Comparison of ENCODE assay signal across 8 cellular contexts in genomic region chr7:43108255-43109011, GRCh38. TPM values are rescaled to one million over a fixed set of nuclear protein-coding genes. Genes with fewer than 3 reads are reported as not detected.
A peak's percentile ranks its signal among the peaks of the same experiment; 100 is the strongest.
DNase-seq lines count a peak whose midpoint lies in the region; ATAC-seq and TF ChIP-seq lines count a peak whose summit lies in the region.

No MANE protein-coding gene starts in this region.

- no peak for TF ChIP-seq POLR2A in gastroesophageal sphincter (IDR thresholded peaks at IDR 0.05)

- H4K91ac ChIP-seq in trophoblast cell (ENCODE audit: low read depth, low read length): no peak overlapping the region

- H2BK5ac ChIP-seq in trophoblast cell (ENCODE audit: low read depth, low read length, poor library complexity): no peak overlapping the region

- H3K23ac ChIP-seq in trophoblast cell (ENCODE audit: low read length): no peak overlapping the region

- CTCF ChIA-PET in CD8-positive, alpha-beta T cell (lab: Charles Lee): interaction anchor here (1.5 kb wide), 1 partner anchor 18 kb away, joined by 3 read pairs; no protein-coding TSS in a partner anchor

- H3K4me1 ChIP-seq in CD8-positive, alpha-beta T cell (ENCODE audit: insufficient read depth, low read length): no peaks in the 10 kb centered on the region
- peaks cover 0 to 15% (median 12%) of the 10 kb centered on the region in 3 donors for H3K4me1 ChIP-seq in gastroesophageal sphincter
- peaks cover 7 to 10% of the 10 kb centered on the region in 2 experiments for H3K4me1 ChIP-seq in trophoblast cell (ENCODE audit: control insufficient read depth in 1 of 2, insufficient read depth in 2 of 2, low read length in 2 of 2)

- no peaks in the 10 kb centered on the region for H3K79me2 ChIP-seq in trophoblast cell (ENCODE audit: control insufficient read depth, insufficient read depth, low read length, poor library complexity)

- no peak for ATAC-seq in CD8-positive, alpha-beta T cell
- ATAC-seq in GM19023 (IDR thresholded peaks at IDR 0.05; ENCODE audit: unreplicated experiment) (peak; percentile 91), HG03097 (IDR thresholded peaks at IDR 0.05; ENCODE audit: low FRiP score, unreplicated experiment) (peak; percentile 78), gastroesophageal sphincter (peak; percentile 68)

- H3K9ac ChIP-seq in trophoblast cell (ENCODE audit: low read length): no peak overlapping the region

- H3K36me3 Mint-ChIP-seq in CD8-positive, alpha-beta T cell: no peaks in the 10 kb centered on the region

- H3K4me3 Mint-ChIP-seq in CD8-positive, alpha-beta T cell: no peak overlapping the region

- no peaks in the 10 kb centered on the region for H3K9me3 Mint-ChIP-seq in CD8-positive, alpha-beta T cell

- H3K4me3 ChIP-seq in CD8-positive, alpha-beta T cell (ENCODE audit: low read depth, low read length): no peak overlapping the region
- H3K4me3 ChIP-seq in gastroesophageal sphincter: no peak overlapping the region
- no peak overlapping the region for H3K4me3 ChIP-seq in trophoblast cell (ENCODE audit: low read depth, low read length)

- no peak overlapping the region for H2AK5ac ChIP-seq in trophoblast cell (ENCODE audit: low read length)

- H3K18ac ChIP-seq in trophoblast cell (ENCODE audit: low read length): no peak overlapping the region

- intact Hi-C loops in CD8-positive, alpha-beta T cell (cut with DNase I, micrococcal nuclease): no loop called here

- H3K14ac ChIP-seq in trophoblast cell (ENCODE audit: low read length): no peak overlapping the region

- no peak overlapping the region for H3K4ac ChIP-seq in trophoblast cell (ENCODE audit: low read depth, low read length)

- no peak overlapping the region for H3K27ac ChIP-seq in CD8-positive, alpha-beta T cell (ENCODE audit: low read depth, low read length)
- no peak overlapping the region for H3K27ac ChIP-seq in gastroesophageal sphincter
- no peak overlapping the region for H3K27ac ChIP-seq in trophoblast cell (ENCODE audit: low read depth, low read length)

- DNase-seq in CD8-positive, alpha-beta T cell: peak in 2 of 7 experiments; percentile 10 to 30
- DNase-seq in NCI-H69 (lab: John Stamatoyannopoulos, UW) (peak; percentile 48), trophoblast cell (peak; percentile 69 to 87), NCI-H510A (lab: John Stamatoyannopoulos, UW) (no peak)
- DNase-seq in activated T-cell treated with anti-CD3 and anti-CD28 coated beads, Interleukin-2, amount 50 U/mL, for 1 hour: peak; percentile 29

- TF ChIP-seq EP300 in gastroesophageal sphincter (IDR thresholded peaks at IDR 0.05): no peak

- H4K8ac ChIP-seq in trophoblast cell (ENCODE audit: low read depth, low read length): no peak overlapping the region

- no peaks in the 10 kb centered on the region for H3K27me3 ChIP-seq in CD8-positive, alpha-beta T cell (ENCODE audit: insufficient read depth, low read length)
- H3K27me3 ChIP-seq in gastroesophageal sphincter (peaks cover 69% of the 10 kb centered on the region), trophoblast cell (ENCODE audit: insufficient read depth, low read length) (peaks cover 21% of the 10 kb centered on the region)

- no peak overlapping the region for H3K27ac Mint-ChIP-seq in CD8-positive, alpha-beta T cell

- POLR2A ChIA-PET in CD8-positive, alpha-beta T cell (lab: Charles Lee): no interaction called here

- no peaks in the 10 kb centered on the region for H3K36me3 ChIP-seq in CD8-positive, alpha-beta T cell (ENCODE audit: insufficient read depth, low read length)
- no peaks in the 10 kb centered on the region for H3K36me3 ChIP-seq in gastroesophageal sphincter
- no peaks in the 10 kb centered on the region for H3K36me3 ChIP-seq in trophoblast cell (ENCODE audit: control insufficient read depth in 1 of 2, insufficient read depth in 2 of 2, low read length in 2 of 2)

- no peak overlapping the region for H2AFZ ChIP-seq in trophoblast cell (ENCODE audit: insufficient read depth, low read length, poor library complexity)

- no peak overlapping the region for H2BK12ac ChIP-seq in trophoblast cell (ENCODE audit: low read length)

- H3K79me1 ChIP-seq in trophoblast cell (ENCODE audit: low read length): no peaks in the 10 kb centered on the region

- H2BK120ac ChIP-seq in trophoblast cell (ENCODE audit: insufficient read depth, low read length, poor library complexity): no peak overlapping the region

- 0 to 20% methylated on average over 2 to 3 of the region's 3 CpGs for WGBS in gastroesophageal sphincter (ENCODE audit: low coverage in 1 of 2), 2 donors
- WGBS in trophoblast cell (ENCODE audit: extremely low coverage, insufficient coverage, insufficient read length): no CpG with 5 or more reads among the region's 3 CpGs

- H3K4me1 Mint-ChIP-seq in CD8-positive, alpha-beta T cell (ENCODE audit: low read depth): peaks cover 2% of the 10 kb centered on the region

- H3K9me3 ChIP-seq in CD8-positive, alpha-beta T cell (ENCODE audit: low read length): no peaks in the 10 kb centered on the region
- H3K9me3 ChIP-seq in gastroesophageal sphincter: no peaks in the 10 kb centered on the region
- H3K9me3 ChIP-seq in trophoblast cell (ENCODE audit: insufficient read depth, low read depth, low read length): peaks cover 6% of the 10 kb centered on the region

- no peak overlapping the region for H4K12ac ChIP-seq in trophoblast cell (ENCODE audit: low read depth, low read length)

- TF ChIP-seq CTCF in CD8-positive, alpha-beta T cell (IDR thresholded peaks at IDR 0.05): peak; percentile 66
- TF ChIP-seq CTCF in gastroesophageal sphincter (IDR thresholded peaks at IDR 0.05): peak; percentile 17 to 69 (median 28)

- H3K27me3 Mint-ChIP-seq in CD8-positive, alpha-beta T cell (ENCODE audit: low read depth): peaks cover 62% of the 10 kb centered on the region

- no peak overlapping the region for H3K4me2 ChIP-seq in trophoblast cell (ENCODE audit: low read length)

RNA-seq across cellular contexts. Expression of gene HECW1, which starts 4.0 kb away (rescaled TPM):
- total RNA-seq in CD8-positive, alpha-beta T cell: not detected
- under 1 TPM in 3 of 4 donors, not detected in 1; 0.04 to 0.31 (median 0.13) TPM for total RNA-seq in gastroesophageal sphincter
- under 0.01 and 0.04 TPM in 2 replicates for polyA plus RNA-seq in trophoblast cell (2013)
